In the genomic region with DNA sequence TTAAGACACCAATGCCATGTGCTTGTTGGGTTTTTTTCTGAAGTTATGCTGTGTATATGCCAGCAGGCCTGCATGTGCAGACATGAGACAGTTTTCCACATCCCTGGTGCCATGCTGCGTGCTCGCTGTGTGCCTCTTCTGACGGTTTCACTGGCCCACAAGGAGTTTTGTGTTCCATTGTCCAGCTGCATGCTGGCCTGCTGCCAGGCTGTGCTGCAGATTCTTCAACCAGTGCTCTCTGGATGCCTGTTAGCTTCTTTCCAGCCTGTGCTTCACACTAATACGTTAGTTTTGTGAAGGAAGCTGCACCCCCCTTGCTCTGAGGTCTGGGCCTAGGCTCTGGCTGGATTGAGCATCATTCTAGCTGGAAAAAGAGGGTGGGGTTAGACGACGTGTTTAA, we compare ENCODE assay signal across 11 cellular contexts.
DNase-seq lines count a peak whose midpoint lies in the region; ATAC-seq and TF ChIP-seq lines count a peak whose summit lies in the region.
"Had no signal": no experiment of that assay in that cellular context is flagged by ENCODE, and none has a peak within 500 bp of the region (broad histone marks: within the 10 kb centered on the region; RNA-seq: fewer than 3 reads in every experiment).

No MANE protein-coding gene starts in this region.

- H3K4me1 Mint-ChIP-seq in T-helper 1 cell treated with Interleukin-12 subunit alpha and Interleukin-12 subunit beta and Interleukin-4 antibody, amounts not matched to agents 30 μg/mL and 1 μg/mL, for 36 hours (ENCODE audit: low read depth), result peaks cover 84% of the 10 kb centered on the region

- no peaks in the 10 kb centered on the region for H3K27me3 Mint-ChIP-seq in T-helper 1 cell treated with Interleukin-12 subunit alpha and Interleukin-12 subunit beta and Interleukin-4 antibody, amounts not matched to agents 30 μg/mL and 1 μg/mL, for 36 hours (ENCODE audit: low read depth)

- peak overlapping the region; percentile 98 for H3K27ac Mint-ChIP-seq in T-helper 1 cell treated with Interleukin-12 subunit alpha and Interleukin-12 subunit beta and Interleukin-4 antibody, amounts not matched to agents 30 μg/mL and 1 μg/mL, for 36 hours

- peaks cover 12% of the 10 kb centered on the region for H3K36me3 ChIP-seq in OCI-LY3 (replicated peaks; ENCODE audit: low read depth, low read length)
- H3K36me3 ChIP-seq in effector memory CD4-positive, alpha-beta T cell (ENCODE audit: control insufficient read depth, insufficient read depth, low read length), result no peaks in the 10 kb centered on the region

- H3K9me3 Mint-ChIP-seq in T-helper 1 cell treated with Interleukin-12 subunit alpha and Interleukin-12 subunit beta and Interleukin-4 antibody, amounts not matched to agents 30 μg/mL and 1 μg/mL, for 36 hours, result no peaks in the 10 kb centered on the region

- H3K27ac ChIP-seq in OCI-LY3 (ENCODE audit: low read length), result peak overlapping the region; percentile 87
- peak overlapping the region; percentile 63 for H3K27ac ChIP-seq in effector memory CD4-positive, alpha-beta T cell (ENCODE audit: insufficient read depth, low read length, poor library complexity, severe bottlenecking)
- H3K27ac ChIP-seq: A549 had no signal

- peak overlapping the region; percentile 53 for H3K4me3 ChIP-seq in OCI-LY3 (ENCODE audit: low read length)
- H3K4me3 ChIP-seq in effector memory CD4-positive, alpha-beta T cell (ENCODE audit: insufficient read depth, low read depth, low read length, poor library complexity, severe bottlenecking), result no peak overlapping the region
- H3K4me3 ChIP-seq: A549, smooth muscle cell had no signal

- H3K9me3 ChIP-seq in OCI-LY3 (ENCODE audit: insufficient read depth, low read length), result no peaks in the 10 kb centered on the region
- no peaks in the 10 kb centered on the region for H3K9me3 ChIP-seq in effector memory CD4-positive, alpha-beta T cell (ENCODE audit: control insufficient read depth, low read length)
- H3K9me3 ChIP-seq: A549 had no signal

- peaks cover 23% of the 10 kb centered on the region for H3K36me3 Mint-ChIP-seq in T-helper 1 cell treated with Interleukin-12 subunit alpha and Interleukin-12 subunit beta and Interleukin-4 antibody, amounts not matched to agents 30 μg/mL and 1 μg/mL, for 36 hours (ENCODE audit: low read depth)

- ATAC-seq in HG03280 (IDR thresholded peaks at IDR 0.05; ENCODE audit: unreplicated experiment), result no peak
- ATAC-seq: A549 had no signal

- H3K9ac ChIP-seq in OCI-LY3 (ENCODE audit: low read length), result peak overlapping the region; percentile 26; the same call in 1 of the 2 replicates

- H3K4me3 Mint-ChIP-seq in T-helper 1 cell treated with Interleukin-12 subunit alpha and Interleukin-12 subunit beta and Interleukin-4 antibody, amounts not matched to agents 30 μg/mL and 1 μg/mL, for 36 hours, result no peak overlapping the region

- no peaks in the 10 kb centered on the region for H3K27me3 ChIP-seq in OCI-LY3 (ENCODE audit: low read depth, low read length)
- H3K27me3 ChIP-seq in effector memory CD4-positive, alpha-beta T cell (replicated peaks; ENCODE audit: control insufficient read depth, insufficient read depth, low read length, poor library complexity, severe bottlenecking), result no peaks in the 10 kb centered on the region

- peak overlapping the region; percentile 85 for H3K4me2 ChIP-seq in OCI-LY3 (ENCODE audit: low read length)
- H3K4me2 ChIP-seq: A549, smooth muscle cell had no signal

- peaks cover 45% of the 10 kb centered on the region for H3K79me2 ChIP-seq in OCI-LY3 (ENCODE audit: low read length)

- peaks cover 14% of the 10 kb centered on the region; the same call in 1 of the 2 replicates for H4K20me1 ChIP-seq in OCI-LY3 (ENCODE audit: insufficient read depth, low read length)

- DNase-seq in T-helper 1 cell (no peak), putamen (ENCODE audit: low spot score) (peak; percentile 41), DMS53 treated with DMSO at 0.1 percent for 48 hours (lab: John Stamatoyannopoulos, UW; ENCODE audit: unreplicated experiment) (no peak), D341Med (ENCODE audit: low spot score) (no peak)
- no peak for DNase-seq in effector memory CD4-positive, alpha-beta T cell
- DNase-seq: NCI-H2171 treated with DMSO at 0.1 percent for 48 hours had no signal

- peaks cover 83% of the 10 kb centered on the region for H3K4me1 ChIP-seq in OCI-LY3 (ENCODE audit: low read length)
- H3K4me1 ChIP-seq in effector memory CD4-positive, alpha-beta T cell (ENCODE audit: control insufficient read depth, insufficient read depth, low read length, poor library complexity, severe bottlenecking), result peaks cover 86% of the 10 kb centered on the region

- no peak overlapping the region for H2AFZ ChIP-seq in OCI-LY3 (ENCODE audit: low read depth, low read length)

- TF ChIP-seq CTCF in OCI-LY3 (IDR thresholded peaks at IDR 0.05; ENCODE audit: low read depth, low read length), result no peak
